ENCODE assay signal across 1 cellular context in the genomic region with DNA sequence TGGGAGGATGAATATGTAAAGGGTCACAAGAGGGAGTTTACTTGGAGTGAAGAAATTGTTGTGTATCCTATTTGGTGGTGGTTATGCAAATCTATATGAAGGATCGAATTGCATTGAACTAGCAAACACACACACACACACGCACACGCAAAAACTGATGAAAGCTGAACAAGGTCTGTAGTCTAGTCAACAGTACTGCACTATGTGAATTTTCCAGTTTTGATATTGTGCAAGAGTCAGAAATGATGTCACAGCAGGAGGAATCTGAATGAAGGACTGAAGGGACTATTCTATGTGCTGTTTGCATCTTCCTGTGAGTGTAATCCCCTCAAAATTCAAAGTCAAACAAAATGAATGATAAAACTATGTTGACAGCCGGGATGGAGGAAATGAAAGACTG.
A peak's percentile ranks its signal among the peaks of the same experiment; 100 is the strongest.
TF ChIP-seq lines count a peak whose summit lies in the region.

No MANE protein-coding gene starts in this region.

TF ChIP-seq in H1, 55 proteins besides CTCF, POLR2A, EP300 and RAD21:
- no peak for TF ChIP-seq EGR1 (IDR thresholded peaks at IDR 0.05; ENCODE audit: borderline replicate concordance, low read depth, low read length)
- 0 out of 2 replicates have a peak, but pooled peaks have one; percentile 43 for TF ChIP-seq CEBPB (IDR thresholded peaks at IDR 0.05; ENCODE audit: low read depth, low read length)
TF ChIP-seq in H1: peak in this region for 1.
